In the genomic region with DNA sequence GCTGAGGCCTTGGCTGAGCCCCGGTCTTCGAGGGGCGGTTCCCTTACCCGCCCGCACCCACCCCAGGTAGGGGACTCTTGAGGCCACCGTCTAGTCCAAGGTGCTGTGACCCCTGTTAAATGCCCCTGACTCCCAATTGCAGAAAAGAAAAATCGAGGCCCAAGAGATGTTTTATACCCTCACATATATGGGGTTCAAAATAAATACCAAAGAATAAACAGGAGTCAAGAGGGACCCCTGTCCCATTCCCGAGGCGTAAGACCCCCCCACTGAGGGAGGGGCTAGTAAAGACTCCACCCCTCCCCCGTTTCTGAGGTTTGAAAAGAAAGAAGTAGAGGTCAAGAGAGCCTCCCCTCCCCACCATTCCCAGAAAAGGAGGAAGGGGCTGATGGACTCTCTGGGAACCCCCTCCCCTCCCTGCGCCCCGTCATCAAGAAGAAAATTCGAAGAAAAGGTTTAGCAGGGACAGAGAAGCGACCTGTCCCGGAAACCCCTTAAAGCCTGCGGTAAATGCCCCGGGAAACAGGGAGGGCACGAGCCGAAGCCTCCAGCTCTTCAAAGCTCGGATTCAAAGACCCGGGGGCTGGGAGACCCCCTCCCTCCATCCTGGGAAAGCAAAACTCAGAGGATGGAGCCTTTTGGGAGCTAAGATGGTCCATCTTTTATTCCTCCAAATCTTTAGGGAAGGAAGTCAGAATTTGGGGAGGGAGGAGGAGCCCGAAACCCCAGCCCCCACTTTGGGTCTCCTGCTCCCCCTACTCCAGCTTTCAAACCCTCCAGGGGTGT, we compare ENCODE assay signal across 2 cellular contexts.
A peak's percentile ranks its signal among the peaks of the same experiment; 100 is the strongest.
TF ChIP-seq lines count a peak whose summit lies in the region.

No MANE protein-coding gene starts in this region.

TF ChIP-seq in IMR-90, 13 proteins besides CTCF, POLR2A, EP300 and RAD21:
- TF ChIP-seq, protein P1, sequence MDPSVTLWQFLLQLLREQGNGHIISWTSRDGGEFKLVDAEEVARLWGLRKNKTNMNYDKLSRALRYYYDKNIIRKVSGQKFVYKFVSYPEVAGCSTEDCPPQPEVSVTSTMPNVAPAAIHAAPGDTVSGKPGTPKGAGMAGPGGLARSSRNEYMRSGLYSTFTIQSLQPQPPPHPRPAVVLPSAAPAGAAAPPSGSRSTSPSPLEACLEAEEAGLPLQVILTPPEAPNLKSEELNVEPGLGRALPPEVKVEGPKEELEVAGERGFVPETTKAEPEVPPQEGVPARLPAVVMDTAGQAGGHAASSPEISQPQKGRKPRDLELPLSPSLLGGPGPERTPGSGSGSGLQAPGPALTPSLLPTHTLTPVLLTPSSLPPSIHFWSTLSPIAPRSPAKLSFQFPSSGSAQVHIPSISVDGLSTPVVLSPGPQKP (IDR thresholded peaks at IDR 0.05; ENCODE audit: borderline replicate concordance, low read depth, low read length): no peak
- no peak for TF ChIP-seq MXI1 (IDR thresholded peaks at IDR 0.05; ENCODE audit: borderline replicate concordance, low read depth, low read length)
- 0 out of 2 replicates have a peak, but pooled peaks have one; percentile 71 for TF ChIP-seq CHD1 (IDR thresholded peaks at IDR 0.05; ENCODE audit: low read depth, low read length)
- peak; percentile 43; the same call in 1 of the 2 replicates for TF ChIP-seq MAZ (IDR thresholded peaks at IDR 0.05; ENCODE audit: borderline replicate concordance, low read depth, low read length)
TF ChIP-seq in IMR-90: peak in this region for 2.

TF ChIP-seq in endothelial cell of umbilical vein, 7 proteins besides CTCF, POLR2A, EP300 and RAD21:
- TF ChIP-seq GATA2 (IDR thresholded peaks at IDR 0.05; ENCODE audit: insufficient read depth, insufficient read length, low read depth, low read length): no peak
- TF ChIP-seq EZH2 (IDR thresholded peaks at IDR 0.05; ENCODE audit: borderline replicate concordance, low read depth, low read length, severe bottlenecking): no peak
- TF ChIP-seq POLR2AphosphoS5 (IDR thresholded peaks at IDR 0.05; ENCODE audit: insufficient read depth, low read depth, low read length): no peak
- no peak for TF ChIP-seq JUN (IDR thresholded peaks at IDR 0.05; ENCODE audit: borderline replicate concordance, insufficient read depth, insufficient read length, low read depth)
- TF ChIP-seq MYC (IDR thresholded peaks at IDR 0.05; ENCODE audit: low read depth, low read length): no peak
- TF ChIP-seq, protein P2, sequence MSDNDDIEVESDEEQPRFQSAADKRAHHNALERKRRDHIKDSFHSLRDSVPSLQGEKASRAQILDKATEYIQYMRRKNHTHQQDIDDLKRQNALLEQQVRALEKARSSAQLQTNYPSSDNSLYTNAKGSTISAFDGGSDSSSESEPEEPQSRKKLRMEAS (IDR thresholded peaks at IDR 0.05; ENCODE audit: insufficient read depth, insufficient read length): no peak
- TF ChIP-seq FOS (IDR thresholded peaks at IDR 0.05; ENCODE audit: borderline replicate concordance, insufficient read depth, low read length): no peak
TF ChIP-seq in endothelial cell of umbilical vein: peak in this region for 0.
